8 cellular contexts compared by ENCODE assay signal in genomic region chr11:85694385-85694980, GRCh38. TPM values are rescaled to one million over a fixed set of nuclear protein-coding genes. Genes with fewer than 3 reads are reported as not detected.
DNase-seq lines count a peak whose midpoint lies in the region; ATAC-seq and TF ChIP-seq lines count a peak whose summit lies in the region.

No MANE protein-coding gene starts in this region.

- no peak for ATAC-seq in GM18519 (IDR thresholded peaks at IDR 0.05; ENCODE audit: low FRiP score, unreplicated experiment)

- DNase-seq in AG04450 (ENCODE audit: low read depth, low spot score) (no peak), GM06990 (ENCODE audit: extremely low read depth, insufficient read length) (peak; percentile 9), MV-4-11 (lab: John Stamatoyannopoulos, UW) (peak; percentile 28), breast epithelium (ENCODE audit: low spot score in 2 of 2) (no peak), lung microvascular endothelial cell (ENCODE audit: low read depth in 2 of 2) (peak; percentile 33 to 60)
- DNase-seq in activated CD4-positive, CD25-positive, alpha-beta regulatory T cell (lab: John Stamatoyannopoulos, UW), result no peak
- DNase-seq in activated CD4-positive, CD25-positive, alpha-beta regulatory T cell treated with anti-CD3 and anti-CD28 coated beads, Interleukin-2, amount 50 U/mL, for 72 hours, result no peak

- no peak for TF ChIP-seq POLR2A in breast epithelium (IDR thresholded peaks at IDR 0.05)

- no peaks in the 10 kb centered on the region for H3K4me1 ChIP-seq in breast epithelium

- intact Hi-C loops in breast epithelium (cut with DNase I; ENCODE audit: low total_unique reads), result no loop called here

- peak; percentile 54 for TF ChIP-seq CTCF in AG04450 (IDR thresholded peaks at IDR 0.05; ENCODE audit: low read depth, low read length)
- TF ChIP-seq CTCF in GM06990 (IDR thresholded peaks at IDR 0.05; ENCODE audit: insufficient read depth, low read length, poor library complexity, severe bottlenecking), result peak; percentile 39
- peak in 2 of 3 donors; percentile 28 to 59 for TF ChIP-seq CTCF in breast epithelium (IDR thresholded peaks at IDR 0.05)

- POLR2A ChIA-PET in AG04450 (lab: Yijun Ruan, JAX), result interaction anchor here (2.3 kb wide), 1 partner anchor 8 kb away, joined by 5 read pairs; the partner anchor contains the start of gene CCDC89

- CTCF ChIA-PET in AG04450 (lab: Charles Lee), result interaction anchor here (1.0 to 2.6 kb wide), 10 partner anchors 8 to 160 kb away, joined by 3 to 19 read pairs (median 4); partner anchors contain the start of genes CCDC83 and CCDC89

- H3K9me3 ChIP-seq in AG04450 (ENCODE audit: control insufficient read depth, insufficient read depth, low read length), result no peaks in the 10 kb centered on the region
- no peaks in the 10 kb centered on the region for H3K9me3 ChIP-seq in breast epithelium

- H3K27me3 ChIP-seq in AG04450 (ENCODE audit: control insufficient read depth, insufficient read depth, low read length) (no peaks in the 10 kb centered on the region), GM06990 (replicated peaks; ENCODE audit: control insufficient read depth, insufficient read depth, low read length) (no peaks in the 10 kb centered on the region; the same call in 1 of the 2 replicates), breast epithelium (no peaks in the 10 kb centered on the region)

- H3K27ac ChIP-seq in AG04450 (ENCODE audit: low read depth, low read length) (no peak overlapping the region), breast epithelium (no peak overlapping the region)

- H3K4me3 ChIP-seq in AG04450 (ENCODE audit: low read depth, low read length) (no peak overlapping the region), GM06990 (replicated peaks; ENCODE audit: low read depth, low read length) (no peak overlapping the region), breast epithelium (no peak overlapping the region)

- no peaks in the 10 kb centered on the region for H3K36me3 ChIP-seq in GM06990 (ENCODE audit: control insufficient read depth, insufficient read depth, low read length)
- H3K36me3 ChIP-seq in breast epithelium, result no peaks in the 10 kb centered on the region

RNA-seq across cellular contexts. Expression of gene CCDC89, which starts 8.5 kb away (rescaled TPM):
- polyA plus RNA-seq in AG04450 (2011; rRNA removed), result 2.5 and 2.7 TPM in 2 replicates
- 6.3 and 7.2 TPM in 2 replicates for polyA minus RNA-seq in AG04450 (2011; rRNA and poly(A)+ RNA removed)
- total RNA-seq in breast epithelium (1 to 10 TPM; 1.6 to 2.6 (median 2.6) TPM), lung microvascular endothelial cell (under 0.01 TPM in 1 of 2 replicates, not detected in the other)

RNA-seq across cellular contexts. Expression of gene CREBZF, which starts 29.6 kb away (rescaled TPM):
- polyA plus RNA-seq in AG04450 (2011; rRNA removed), result 19.3 and 25.0 TPM in 2 replicates
- 15.3 and 17.0 TPM in 2 replicates for polyA minus RNA-seq in AG04450 (2011; rRNA and poly(A)+ RNA removed)
- total RNA-seq in breast epithelium (100 to 1,000 TPM in 2 of 3 donors, 10 to 100 TPM in 1; 49.6 to 120 (median 107) TPM), lung microvascular endothelial cell (16.3 and 22.4 TPM in 2 replicates)

RNA-seq across cellular contexts. Expression of gene TMEM126A, which starts 46.7 kb away (rescaled TPM):
- 65.2 and 104 TPM in 2 replicates for polyA plus RNA-seq in AG04450 (2011; rRNA removed)
- 7.6 and 16.1 TPM in 2 replicates for polyA minus RNA-seq in AG04450 (2011; rRNA and poly(A)+ RNA removed)
- total RNA-seq in breast epithelium (10 to 100 TPM; 18.6 to 33.9 (median 23.9) TPM), lung microvascular endothelial cell (32.9 and 34.9 TPM in 2 replicates)

Comparison
In these comparisons a context has a peak if more than half of its experiments do, and no peak if none do; other contexts are left out.
1. DNase-seq: peak in GM06990 (single experiment), MV-4-11 (single experiment) and lung microvascular endothelial cell (2 of 2); none in AG04450 (single experiment), breast epithelium (0 of 2), activated CD4-positive, CD25-positive, alpha-beta regulatory T cell (0 of 4) and activated CD4-positive, CD25-positive, alpha-beta regulatory T cell treated with anti-CD3 and anti-CD28 coated beads, Interleukin-2, amount 50 U/mL, for 72 hours (single experiment).
2. Peak in every context shown above with its lines, with median percentiles within 50 percentile points of each other: CTCF ChIP-seq.